8 cellular contexts compared by ENCODE assay signal in genomic region chr6:109678661-109679505, GRCh38. TPM values are rescaled to one million over a fixed set of nuclear protein-coding genes. Genes with fewer than 3 reads are reported as not detected.
A peak's percentile ranks its signal among the peaks of the same experiment; 100 is the strongest.
DNase-seq lines count a peak whose midpoint lies in the region; ATAC-seq and TF ChIP-seq lines count a peak whose summit lies in the region.
"Not testable (repeated sequence)": the region's sequence is repeated elsewhere in the genome, so short reads cannot be mapped to it uniquely, and the experiment has no call there.

No MANE protein-coding gene starts in this region.

- H3K79me2 ChIP-seq in hepatocyte = not testable (repeated sequence)

- not testable (repeated sequence) for H3K36me3 Mint-ChIP-seq in T-helper 17 cell (ENCODE audit: low read depth)
- peaks cover 13% of the 10 kb centered on the region for H3K36me3 Mint-ChIP-seq in mesothelial cell of epicardium

- H3K9me3 Mint-ChIP-seq in mesothelial cell of epicardium = peaks cover 35% of the 10 kb centered on the region
- H3K9me3 Mint-ChIP-seq in stimulated activated naive CD8-positive, alpha-beta T cell treated with anti-CD3 and anti-CD28 coated beads, Interleukin-15, amount 100 ng/mL, for 72 hours = not testable (repeated sequence)

- H3K4me2 ChIP-seq in hepatocyte = peak overlapping the region; percentile 74

- H3K27me3 ChIP-seq in hepatocyte = not testable (repeated sequence)

- not testable (repeated sequence) for H4K20me1 ChIP-seq in hepatocyte (ENCODE audit: insufficient read depth, poor library complexity, severe bottlenecking)

- H3K27me3 Mint-ChIP-seq in T-helper 17 cell; mesothelial cell of epicardium (ENCODE audit: low read depth); stimulated activated naive CD8-positive, alpha-beta T cell treated with anti-CD3 and anti-CD28 coated beads, Interleukin-15, amount 100 ng/mL, for 72 hours: not testable (repeated sequence)

- H3K27ac ChIP-seq in hepatocyte = peak overlapping the region; percentile 67

- H3K4me3 Mint-ChIP-seq in T-helper 17 cell = not testable (repeated sequence)
- H3K4me3 Mint-ChIP-seq in mesothelial cell of epicardium = peak overlapping the region; percentile 50
- H3K4me3 Mint-ChIP-seq in stimulated activated naive CD8-positive, alpha-beta T cell treated with anti-CD3 and anti-CD28 coated beads, Interleukin-15, amount 100 ng/mL, for 72 hours = peak overlapping the region in 1 of 2 donors; percentile 18

- not testable (repeated sequence) for H3K4me1 Mint-ChIP-seq in T-helper 17 cell, mesothelial cell of epicardium
- H3K4me1 Mint-ChIP-seq in stimulated activated naive CD8-positive, alpha-beta T cell treated with anti-CD3 and anti-CD28 coated beads, Interleukin-15, amount 100 ng/mL, for 72 hours = peaks cover 31% of the 10 kb centered on the region

- H3K9me2 ChIP-seq in hepatocyte (replicated peaks; ENCODE audit: insufficient read depth) = not testable (repeated sequence)

- peak overlapping the region; percentile 52 for H2AFZ ChIP-seq in hepatocyte

- peak overlapping the region; percentile 67 for H3K9ac ChIP-seq in ES-I3 (ENCODE audit: low read depth, low read length)

- DNase-seq in NCI-H1105 (lab: John Stamatoyannopoulos, UW) (peak; percentile 44), NCI-H2227 (lab: John Stamatoyannopoulos, UW; ENCODE audit: unreplicated experiment) (peak; percentile 63), amniotic epithelial cell (ENCODE audit: low read depth) (peak; percentile 22), hepatocyte (ENCODE audit: low spot score) (peak; percentile 68)
- DNase-seq in T-helper 17 cell; mesothelial cell of epicardium (ENCODE audit: low spot score in 2 of 2, unreplicated experiment in 2 of 2): not testable (repeated sequence)
- peak in 1 of 2 donors; percentile 19 for DNase-seq in stimulated activated naive CD8-positive, alpha-beta T cell treated with anti-CD3 and anti-CD28 coated beads, Interleukin-15, amount 100 ng/mL, for 72 hours

- H3K36me3 ChIP-seq in ES-I3 (ENCODE audit: insufficient read depth, low read length); hepatocyte (replicated peaks; ENCODE audit: insufficient read depth, low read depth): not testable (repeated sequence)

- not testable (repeated sequence) for TF ChIP-seq CTCF in hepatocyte (IDR thresholded peaks at IDR 0.05; ENCODE audit: poor library complexity); mesothelial cell of epicardium (IDR thresholded peaks at IDR 0.05; ENCODE audit: unreplicated experiment)

- H3K27ac Mint-ChIP-seq in T-helper 17 cell (peak overlapping the region; percentile 14), mesothelial cell of epicardium (peak overlapping the region; percentile 82)
- H3K27ac Mint-ChIP-seq in stimulated activated naive CD8-positive, alpha-beta T cell treated with anti-CD3 and anti-CD28 coated beads, Interleukin-15, amount 100 ng/mL, for 72 hours = peak overlapping the region; percentile 46 to 59

- WGBS in hepatocyte (ENCODE audit: low lambda C conversion rate, missing lambda C conversion rate) = 27% methylated on average over 15 of the region's 15 CpGs

- not testable (repeated sequence) for H3K4me1 ChIP-seq in ES-I3 (ENCODE audit: insufficient read depth, low read length)
- H3K4me1 ChIP-seq in hepatocyte (ENCODE audit: insufficient read depth) = peaks cover 11% of the 10 kb centered on the region

- H3K9me3 ChIP-seq in ES-I3 (ENCODE audit: control insufficient read depth, insufficient read depth, low read length); T-helper 17 cell (ENCODE audit: control insufficient read depth, low read length, poor library complexity, severe bottlenecking); hepatocyte (ENCODE audit: low read depth): not testable (repeated sequence)

- not testable (repeated sequence) for H3K4me3 ChIP-seq in hepatocyte

- ATAC-seq in T-helper 17 cell = peak; percentile 71
- ATAC-seq in stimulated activated naive CD8-positive, alpha-beta T cell treated with anti-CD3 and anti-CD28 coated beads, Interleukin-15, amount 100 ng/mL, for 72 hours = peak; percentile 95

RNA-seq across cellular contexts. Expression of gene AK9, which starts 12.1 kb away (rescaled TPM):
- 1 to 10 TPM; 5.3 TPM for total RNA-seq in T-helper 17 cell
- 9.5 and 15.2 TPM in 2 replicates for total RNA-seq in hepatocyte
- 8.2 and 10.1 TPM in 2 replicates for polyA plus RNA-seq in hepatocyte
- 6.7 to 7.8 TPM (median 7.3 TPM) in 3 replicates for total RNA-seq in mesothelial cell of epicardium

RNA-seq across cellular contexts. Expression of gene FIG4, which starts 12.2 kb away (rescaled TPM):
- total RNA-seq in T-helper 17 cell (1 to 10 TPM; 7.5 to 7.7 TPM), hepatocyte (10.9 and 16.5 TPM in 2 replicates), mesothelial cell of epicardium (23.3 to 28.3 TPM (median 24.5 TPM) in 3 replicates)
- polyA plus RNA-seq in hepatocyte = 8.0 and 11.8 TPM in 2 replicates

Comparison
In these comparisons a context has a peak if more than half of its experiments do, and no peak if none do; other contexts are left out.
1. H3K27ac Mint-ChIP-seq: peak in every context shown above with its lines; median percentile 82 in mesothelial cell of epicardium; 52 in stimulated activated naive CD8-positive, alpha-beta T cell treated with anti-CD3 and anti-CD28 coated beads, Interleukin-15, amount 100 ng/mL, for 72 hours; 14 in T-helper 17 cell.